In the genomic region with DNA sequence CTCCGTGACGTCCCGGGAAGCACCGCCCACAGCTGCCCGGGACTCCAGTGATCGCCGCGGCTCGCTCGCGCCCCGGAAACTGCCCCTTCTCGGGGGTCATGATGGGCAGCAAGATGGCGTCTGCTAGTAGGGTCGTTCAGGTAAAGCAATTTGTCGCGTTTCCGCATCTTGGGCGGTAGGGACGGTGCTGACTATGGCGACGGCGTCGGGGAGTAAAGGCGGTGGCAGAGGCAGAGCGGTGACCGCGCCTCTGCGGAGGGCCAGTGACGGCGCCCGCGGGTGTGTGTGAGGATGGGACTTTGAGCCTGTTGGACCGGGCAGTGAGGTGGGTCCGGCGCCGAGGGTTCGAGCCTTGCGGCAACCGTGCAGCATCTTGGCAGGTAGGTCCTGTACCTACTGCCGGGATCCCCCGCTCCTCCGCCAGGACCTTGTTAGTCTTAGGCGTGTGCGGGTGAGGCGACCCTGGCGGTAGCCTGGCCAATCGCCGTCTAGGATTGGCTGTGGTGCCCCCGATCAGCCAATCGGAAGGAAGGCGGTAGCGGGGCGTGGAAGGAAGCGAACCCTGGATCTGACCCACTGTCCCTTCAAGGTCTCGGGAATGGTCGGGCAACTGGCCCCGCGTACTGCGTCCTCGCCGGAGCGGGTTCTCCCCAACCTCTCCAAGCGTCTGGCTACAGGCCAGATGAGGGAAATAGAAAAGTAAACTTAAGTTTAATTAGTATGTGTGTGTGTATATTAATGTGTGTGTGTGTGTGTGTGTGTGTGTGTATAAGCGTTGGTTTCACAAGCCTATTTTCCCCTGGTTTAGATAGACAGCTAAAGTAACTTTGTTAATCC, we compare ENCODE assay signal across 1 cellular context.
TF ChIP-seq lines count a peak whose summit lies in the region.

No MANE protein-coding gene starts in this region.

TF ChIP-seq in HepG2, 621 proteins besides CTCF, POLR2A, EP300 and RAD21 (continued from another document and continues in another):
- TF ChIP-seq PRDM10 (CRISPR knock-in tag; IDR thresholded peaks at IDR 0.05; ENCODE audit: low read depth): no peak
- TF ChIP-seq, protein P1, sequence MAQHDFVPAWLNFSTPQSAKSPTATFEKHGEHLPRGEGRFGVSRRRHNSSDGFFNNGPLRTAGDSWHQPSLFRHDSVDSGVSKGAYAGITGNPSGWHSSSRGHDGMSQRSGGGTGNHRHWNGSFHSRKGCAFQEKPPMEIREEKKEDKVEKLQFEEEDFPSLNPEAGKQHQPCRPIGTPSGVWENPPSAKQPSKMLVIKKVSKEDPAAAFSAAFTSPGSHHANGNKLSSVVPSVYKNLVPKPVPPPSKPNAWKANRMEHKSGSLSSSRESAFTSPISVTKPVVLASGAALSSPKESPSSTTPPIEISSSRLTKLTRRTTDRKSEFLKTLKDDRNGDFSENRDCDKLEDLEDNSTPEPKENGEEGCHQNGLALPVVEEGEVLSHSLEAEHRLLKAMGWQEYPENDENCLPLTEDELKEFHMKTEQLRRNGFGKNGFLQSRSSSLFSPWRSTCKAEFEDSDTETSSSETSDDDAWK (CRISPR knock-in tag; IDR thresholded peaks at IDR 0.05): no peak
- TF ChIP-seq, protein P2, sequence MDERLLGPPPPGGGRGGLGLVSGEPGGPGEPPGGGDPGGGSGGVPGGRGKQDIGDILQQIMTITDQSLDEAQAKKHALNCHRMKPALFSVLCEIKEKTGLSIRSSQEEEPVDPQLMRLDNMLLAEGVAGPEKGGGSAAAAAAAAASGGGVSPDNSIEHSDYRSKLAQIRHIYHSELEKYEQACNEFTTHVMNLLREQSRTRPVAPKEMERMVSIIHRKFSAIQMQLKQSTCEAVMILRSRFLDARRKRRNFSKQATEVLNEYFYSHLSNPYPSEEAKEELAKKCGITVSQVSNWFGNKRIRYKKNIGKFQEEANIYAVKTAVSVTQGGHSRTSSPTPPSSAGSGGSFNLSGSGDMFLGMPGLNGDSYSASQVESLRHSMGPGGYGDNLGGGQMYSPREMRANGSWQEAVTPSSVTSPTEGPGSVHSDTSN (CRISPR knock-in tag; IDR thresholded peaks at IDR 0.05): no peak
- TF ChIP-seq SATB2 (CRISPR knock-in tag; IDR thresholded peaks at IDR 0.05): no peak
- TF ChIP-seq, protein P3, sequence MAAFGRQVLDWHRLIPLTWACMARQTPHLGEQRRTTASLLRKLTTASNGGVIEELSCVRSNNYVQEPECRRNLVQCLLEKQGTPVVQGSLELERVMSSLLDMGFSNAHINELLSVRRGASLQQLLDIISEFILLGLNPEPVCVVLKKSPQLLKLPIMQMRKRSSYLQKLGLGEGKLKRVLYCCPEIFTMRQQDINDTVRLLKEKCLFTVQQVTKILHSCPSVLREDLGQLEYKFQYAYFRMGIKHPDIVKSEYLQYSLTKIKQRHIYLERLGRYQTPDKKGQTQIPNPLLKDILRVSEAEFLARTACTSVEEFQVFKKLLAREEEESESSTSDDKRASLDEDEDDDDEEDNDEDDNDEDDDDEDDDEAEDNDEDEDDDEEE (CRISPR knock-in tag; IDR thresholded peaks at IDR 0.05): peak; percentile 92
- 0 out of 2 replicates have a peak, but pooled peaks have one; percentile 83 for TF ChIP-seq HNRNPL (IDR thresholded peaks at IDR 0.05; ENCODE audit: low read depth, low read length)
- no peak; the same call in 1 of the 2 replicates for TF ChIP-seq ZNF232 (CRISPR knock-in tag; IDR thresholded peaks at IDR 0.05; ENCODE audit: borderline replicate concordance)
- peak; percentile 76; the same call in 1 of the 2 replicates for TF ChIP-seq ZNF274 (CRISPR knock-in tag; IDR thresholded peaks at IDR 0.05)
- TF ChIP-seq PHF5A (CRISPR knock-in tag; IDR thresholded peaks at IDR 0.05; ENCODE audit: low read depth, unreplicated experiment): peak; percentile 21
- TF ChIP-seq CAMTA2 (CRISPR knock-in tag; IDR thresholded peaks at IDR 0.05; ENCODE audit: borderline replicate concordance): peak; percentile 62; the same call in 1 of the 2 replicates
- TF ChIP-seq, protein P4, sequence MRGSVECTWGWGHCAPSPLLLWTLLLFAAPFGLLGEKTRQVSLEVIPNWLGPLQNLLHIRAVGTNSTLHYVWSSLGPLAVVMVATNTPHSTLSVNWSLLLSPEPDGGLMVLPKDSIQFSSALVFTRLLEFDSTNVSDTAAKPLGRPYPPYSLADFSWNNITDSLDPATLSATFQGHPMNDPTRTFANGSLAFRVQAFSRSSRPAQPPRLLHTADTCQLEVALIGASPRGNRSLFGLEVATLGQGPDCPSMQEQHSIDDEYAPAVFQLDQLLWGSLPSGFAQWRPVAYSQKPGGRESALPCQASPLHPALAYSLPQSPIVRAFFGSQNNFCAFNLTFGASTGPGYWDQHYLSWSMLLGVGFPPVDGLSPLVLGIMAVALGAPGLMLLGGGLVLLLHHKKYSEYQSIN (CRISPR knock-in tag; IDR thresholded peaks at IDR 0.05; ENCODE audit: borderline replicate concordance): no peak
- TF ChIP-seq AGO1 (IDR thresholded peaks at IDR 0.05; ENCODE audit: low read depth, low read length, poor library complexity, severe bottlenecking): peak; percentile 64
- peak; percentile 49; the same call in 1 of the 2 replicates for TF ChIP-seq ZFX (CRISPR knock-in tag; IDR thresholded peaks at IDR 0.05; ENCODE audit: low read depth)
- TF ChIP-seq, protein P5, sequence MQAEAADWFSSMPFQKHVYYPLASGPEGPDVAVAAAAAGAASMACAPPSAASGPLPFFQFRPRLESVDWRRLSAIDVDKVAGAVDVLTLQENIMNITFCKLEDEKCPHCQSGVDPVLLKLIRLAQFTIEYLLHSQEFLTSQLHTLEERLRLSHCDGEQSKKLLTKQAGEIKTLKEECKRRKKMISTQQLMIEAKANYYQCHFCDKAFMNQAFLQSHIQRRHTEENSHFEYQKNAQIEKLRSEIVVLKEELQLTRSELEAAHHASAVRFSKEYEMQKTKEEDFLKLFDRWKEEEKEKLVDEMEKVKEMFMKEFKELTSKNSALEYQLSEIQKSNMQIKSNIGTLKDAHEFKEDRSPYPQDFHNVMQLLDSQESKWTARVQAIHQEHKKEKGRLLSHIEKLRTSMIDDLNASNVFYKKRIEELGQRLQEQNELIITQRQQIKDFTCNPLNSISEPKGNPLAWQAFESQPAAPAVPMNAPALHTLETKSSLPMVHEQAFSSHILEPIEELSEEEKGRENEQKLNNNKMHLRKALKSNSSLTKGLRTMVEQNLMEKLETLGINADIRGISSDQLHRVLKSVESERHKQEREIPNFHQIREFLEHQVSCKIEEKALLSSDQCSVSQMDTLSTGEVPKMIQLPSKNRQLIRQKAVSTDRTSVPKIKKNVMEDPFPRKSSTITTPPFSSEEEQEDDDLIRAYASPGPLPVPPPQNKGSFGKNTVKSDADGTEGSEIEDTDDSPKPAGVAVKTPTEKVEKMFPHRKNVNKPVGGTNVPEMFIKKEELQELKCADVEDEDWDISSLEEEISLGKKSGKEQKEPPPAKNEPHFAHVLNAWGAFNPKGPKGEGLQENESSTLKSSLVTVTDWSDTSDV (CRISPR knock-in tag; IDR thresholded peaks at IDR 0.05): peak; percentile 94
- TF ChIP-seq DR1 (CRISPR knock-in tag; IDR thresholded peaks at IDR 0.05): peak; percentile 71; the same call in 1 of the 2 replicates
- no peak for TF ChIP-seq CENPT (CRISPR knock-in tag; IDR thresholded peaks at IDR 0.05; ENCODE audit: low read depth)
- TF ChIP-seq SRSF1 (optimal IDR thresholded peaks at IDR 0.05; ENCODE audit: low read depth, low read length): peak; percentile 83
- TF ChIP-seq ZNF652 (CRISPR knock-in tag; IDR thresholded peaks at IDR 0.05; ENCODE audit: borderline replicate concordance, low read depth): no peak
- TF ChIP-seq NPAS2 (CRISPR knock-in tag; IDR thresholded peaks at IDR 0.05; ENCODE audit: borderline replicate concordance): no peak
- TF ChIP-seq ZNF577 (CRISPR knock-in tag; IDR thresholded peaks at IDR 0.05; ENCODE audit: borderline replicate concordance, low read depth): no peak
- TF ChIP-seq, protein P6, sequence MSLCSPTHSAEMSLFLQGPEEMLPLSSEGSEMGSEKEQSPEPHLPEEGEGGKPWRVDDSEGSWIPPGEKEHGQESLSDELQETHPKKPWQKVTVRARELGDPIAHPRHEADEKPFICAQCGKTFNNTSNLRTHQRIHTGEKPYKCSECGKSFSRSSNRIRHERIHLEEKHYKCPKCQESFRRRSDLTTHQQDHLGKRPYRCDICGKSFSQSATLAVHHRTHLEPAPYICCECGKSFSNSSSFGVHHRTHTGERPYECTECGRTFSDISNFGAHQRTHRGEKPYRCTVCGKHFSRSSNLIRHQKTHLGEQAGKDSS (CRISPR knock-in tag; IDR thresholded peaks at IDR 0.05; ENCODE audit: borderline replicate concordance, low read depth): no peak
- peak; percentile 58; the same call in 1 of the 2 replicates for TF ChIP-seq ZFP41 (CRISPR knock-in tag; IDR thresholded peaks at IDR 0.05; ENCODE audit: borderline replicate concordance)
- TF ChIP-seq SCMH1 (CRISPR knock-in tag; IDR thresholded peaks at IDR 0.05; ENCODE audit: borderline replicate concordance): no peak
- TF ChIP-seq EZH2 (conservative IDR thresholded peaks at IDR 0.05; ENCODE audit: low read depth, low read length): no peak
- no peak for TF ChIP-seq CHD4 (IDR thresholded peaks at IDR 0.05; ENCODE audit: borderline replicate concordance, low read length)
- TF ChIP-seq, protein P7, sequence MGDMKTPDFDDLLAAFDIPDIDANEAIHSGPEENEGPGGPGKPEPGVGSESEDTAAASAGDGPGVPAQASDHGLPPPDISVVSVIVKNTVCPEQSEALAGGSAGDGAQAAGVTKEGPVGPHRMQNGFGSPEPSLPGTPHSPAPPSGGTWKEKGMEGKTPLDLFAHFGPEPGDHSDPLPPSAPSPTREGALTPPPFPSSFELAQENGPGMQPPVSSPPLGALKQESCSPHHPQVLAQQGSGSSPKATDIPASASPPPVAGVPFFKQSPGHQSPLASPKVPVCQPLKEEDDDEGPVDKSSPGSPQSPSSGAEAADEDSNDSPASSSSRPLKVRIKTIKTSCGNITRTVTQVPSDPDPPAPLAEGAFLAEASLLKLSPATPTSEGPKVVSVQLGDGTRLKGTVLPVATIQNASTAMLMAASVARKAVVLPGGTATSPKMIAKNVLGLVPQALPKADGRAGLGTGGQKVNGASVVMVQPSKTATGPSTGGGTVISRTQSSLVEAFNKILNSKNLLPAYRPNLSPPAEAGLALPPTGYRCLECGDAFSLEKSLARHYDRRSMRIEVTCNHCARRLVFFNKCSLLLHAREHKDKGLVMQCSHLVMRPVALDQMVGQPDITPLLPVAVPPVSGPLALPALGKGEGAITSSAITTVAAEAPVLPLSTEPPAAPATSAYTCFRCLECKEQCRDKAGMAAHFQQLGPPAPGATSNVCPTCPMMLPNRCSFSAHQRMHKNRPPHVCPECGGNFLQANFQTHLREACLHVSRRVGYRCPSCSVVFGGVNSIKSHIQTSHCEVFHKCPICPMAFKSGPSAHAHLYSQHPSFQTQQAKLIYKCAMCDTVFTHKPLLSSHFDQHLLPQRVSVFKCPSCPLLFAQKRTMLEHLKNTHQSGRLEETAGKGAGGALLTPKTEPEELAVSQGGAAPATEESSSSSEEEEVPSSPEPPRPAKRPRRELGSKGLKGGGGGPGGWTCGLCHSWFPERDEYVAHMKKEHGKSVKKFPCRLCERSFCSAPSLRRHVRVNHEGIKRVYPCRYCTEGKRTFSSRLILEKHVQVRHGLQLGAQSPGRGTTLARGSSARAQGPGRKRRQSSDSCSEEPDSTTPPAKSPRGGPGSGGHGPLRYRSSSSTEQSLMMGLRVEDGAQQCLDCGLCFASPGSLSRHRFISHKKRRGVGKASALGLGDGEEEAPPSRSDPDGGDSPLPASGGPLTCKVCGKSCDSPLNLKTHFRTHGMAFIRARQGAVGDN (CRISPR knock-in tag; IDR thresholded peaks at IDR 0.05): peak; percentile 95
- no peak; the same call in 1 of the 2 replicates for TF ChIP-seq ZNF331 (CRISPR knock-in tag; IDR thresholded peaks at IDR 0.05)
- TF ChIP-seq KMT2A (CRISPR knock-in tag; IDR thresholded peaks at IDR 0.05): peak; percentile 85; the same call in 1 of the 2 replicates
- 0 out of 2 replicates have a peak, but pooled peaks have one; percentile 71 for TF ChIP-seq KLF13 (CRISPR knock-in tag; IDR thresholded peaks at IDR 0.05)
- TF ChIP-seq ZNF788 (CRISPR knock-in tag; IDR thresholded peaks at IDR 0.05; ENCODE audit: borderline replicate concordance): peak; percentile 70; the same call in 1 of the 2 replicates
